ENCODE assay signal across 20 cellular contexts in genomic region chr15:74664670-74665069, GRCh38. TPM values are rescaled to one million over a fixed set of nuclear protein-coding genes. Genes with fewer than 3 reads are reported as not detected.
DNase-seq lines count a peak whose midpoint lies in the region; ATAC-seq, FAIRE-seq and TF ChIP-seq lines count a peak whose summit lies in the region.
"Had no signal": no experiment of that assay in that cellular context is flagged by ENCODE, and none has a peak within 500 bp of the region (broad histone marks: within the 10 kb centered on the region; RNA-seq: fewer than 3 reads in every experiment).

No MANE protein-coding gene starts in this region.

- H3K36me3 ChIP-seq in HEK293 (ENCODE audit: control insufficient read depth in 2 of 2, insufficient read depth in 1 of 2, low read length in 2 of 2) (peaks cover 11 to 15% of the 10 kb centered on the region in 2 experiments), body of pancreas (replicated peaks in 1 of 2; ENCODE audit: insufficient read depth in 1 of 2, low read depth in 2 of 2) (no peaks in the 10 kb centered on the region), liver (ENCODE audit: control insufficient read depth in 4 of 4, insufficient read depth in 3 of 4, low read depth in 1 of 4, low read length in 3 of 4) (peaks cover 0 to 3% (median 0%) of the 10 kb centered on the region in 4 donors), thoracic aorta (peaks cover 3% of the 10 kb centered on the region), pancreas (peaks cover 0 to 3% (median 0%) of the 10 kb centered on the region in 3 donors)

- peak overlapping the region; percentile 48 for H3K27ac ChIP-seq in HEK293 (ENCODE audit: extremely low read depth, low read depth, low read length)
- peak overlapping the region; percentile 12 to 69 (median 56) for H3K27ac ChIP-seq in body of pancreas
- H3K27ac ChIP-seq in liver (ENCODE audit: low read depth in 1 of 2, low read length in 2 of 2) = peak overlapping the region; percentile 62 to 81
- peak overlapping the region; percentile 34 to 39 for H3K27ac ChIP-seq in thoracic aorta
- peak overlapping the region in 2 of 4 donors; percentile 28 to 63 for H3K27ac ChIP-seq in pancreas

- 83 to 86% methylated on average over 2 of the region's 2 CpGs for WGBS in body of pancreas, 2 donors
- 42% methylated on average over 2 of the region's 2 CpGs for WGBS in liver
- whole genome bisulfite sequencing in pancreas, 2 donors = 68 to 74% methylated on average over 2 of the region's 2 CpGs

- H3K4me1 ChIP-seq in HEK293 (ENCODE audit: control insufficient read depth, insufficient read depth, low read length) = peaks cover 26% of the 10 kb centered on the region
- H3K4me1 ChIP-seq in body of pancreas = peaks cover 32% of the 10 kb centered on the region
- H3K4me1 ChIP-seq in liver (ENCODE audit: control insufficient read depth in 4 of 4, insufficient read depth in 4 of 4, low read length in 3 of 4) = peaks cover 2 to 24% (median 16%) of the 10 kb centered on the region in 4 donors
- peaks cover 14 to 34% of the 10 kb centered on the region in 2 donors for H3K4me1 ChIP-seq in thoracic aorta (ENCODE audit: control insufficient read depth in 1 of 2, low read depth in 2 of 2)
- H3K4me1 ChIP-seq in pancreas = peaks cover 16 to 30% (median 23%) of the 10 kb centered on the region in 3 donors
- H3K4me1 ChIP-seq: BE2C had no signal

- ATAC-seq in body of pancreas (no peak), thoracic aorta (ENCODE audit: insufficient number of reproducible peaks, low FRiP score, low read depth) (no peak), pancreas (no peak), GM19035 (IDR thresholded peaks at IDR 0.05; ENCODE audit: unreplicated experiment) (no peak)
- ATAC-seq: activated T-cell treated with anti-CD3 and anti-CD28 coated beads, Interleukin-2, amount 50 U/mL, for 4 hours; natural killer cell had no signal

- FAIRE-seq in pancreas (lab: Jason Lieb, UNC) = no peak
- FAIRE-seq: endometrium, GM18507, TTC549 had no signal

- intact Hi-C loops in body of pancreas (cut with DNase I) = no loop called here
- intact Hi-C loops in pancreas (cut with DNase I) = no loop called here

- H3K27me3 ChIP-seq in body of pancreas (no peaks in the 10 kb centered on the region), liver (ENCODE audit: control insufficient read depth in 4 of 4, insufficient read depth in 4 of 4, low read length in 3 of 4) (no peaks in the 10 kb centered on the region), thoracic aorta (replicated peaks; ENCODE audit: insufficient read depth) (no peaks in the 10 kb centered on the region), pancreas (no peaks in the 10 kb centered on the region)
- H3K27me3 ChIP-seq: BE2C had no signal

- H3K9me3 ChIP-seq in HEK293 (ENCODE audit: control insufficient read depth, insufficient read depth, low read depth, low read length) (no peaks in the 10 kb centered on the region), body of pancreas (no peaks in the 10 kb centered on the region), liver (ENCODE audit: control insufficient read depth in 4 of 4, low read length in 3 of 4) (no peaks in the 10 kb centered on the region), thoracic aorta (no peaks in the 10 kb centered on the region), pancreas (no peaks in the 10 kb centered on the region)
- H3K9me3 ChIP-seq: BE2C, SK-N-SH had no signal

- TF ChIP-seq CTCF in HEK293 (tag by site-specific recombination; IDR thresholded peaks at IDR 0.05) = no peak
- no peak for TF ChIP-seq CTCF in body of pancreas (IDR thresholded peaks at IDR 0.05)
- TF ChIP-seq CTCF in liver (IDR thresholded peaks at IDR 0.05; ENCODE audit: low read depth, low read length, missing input control) = no peak
- no peak for TF ChIP-seq CTCF in thoracic aorta (IDR thresholded peaks at IDR 0.05)
- TF ChIP-seq CTCF in pancreas (IDR thresholded peaks at IDR 0.05) = no peak

- DNase-seq in body of pancreas (no peak), thoracic aorta (ENCODE audit: low spot score) (no peak), pancreas (no peak), HK-2 (ENCODE audit: unreplicated experiment) (no peak)
- no peak for DNase-seq in activated CD4-positive, alpha-beta T cell treated with anti-CD3 and anti-CD28 coated beads, Interleukin-2, amount 50 U/mL, for 48 hours
- DNase-seq: activated CD4-positive, alpha-beta T cell treated with anti-CD3 and anti-CD28 coated beads, Interleukin-2, amount 50 U/mL, for 4 hours; activated T-cell treated with anti-CD3 and anti-CD28 coated beads, Interleukin-2, amount 50 U/mL, for 4 hours; BE2C; central memory CD4-positive, alpha-beta T cell; natural killer cell; NCI-H1930; NCI-H524 treated with DMSO at 0.1 percent for 48 hours; OCI-M1; SK-N-SH had no signal

- H3K4me3 ChIP-seq in HEK293 (ENCODE audit: low read depth, low read length) = no peak overlapping the region
- no peak overlapping the region for H3K4me3 ChIP-seq in body of pancreas
- H3K4me3 ChIP-seq in liver (ENCODE audit: low read depth in 1 of 3, low read length in 3 of 3) = no peak overlapping the region
- H3K4me3 ChIP-seq in thoracic aorta = no peak overlapping the region
- H3K4me3 ChIP-seq in pancreas = no peak overlapping the region

- POLR2A ChIA-PET in HEK293 (lab: Yijun Ruan, JAX) = no interaction called here

- peak overlapping the region in 1 of 2 donors; percentile 34 for H3K9ac ChIP-seq in liver (ENCODE audit: low read depth in 1 of 2, low read length in 2 of 2)
- H3K9ac ChIP-seq: SK-N-SH had no signal

- no peak for TF ChIP-seq POLR2A in body of pancreas (IDR thresholded peaks at IDR 0.05)

- no peak for TF ChIP-seq RAD21 in liver (IDR thresholded peaks at IDR 0.05)

- CTCF ChIA-PET in HEK293 (lab: Yijun Ruan, JAX) = interaction anchor here (2.4 to 3.8 kb wide), 2 partner anchors 33 to 105 kb away, joined by 6 to 24 read pairs; no protein-coding TSS in a partner anchor

TF ChIP-seq in HEK293, 187 proteins besides CTCF, POLR2A, EP300 and RAD21 (continues in another document):
- TF ChIP-seq ZBTB26 (tag by site-specific recombination; optimal IDR thresholded peaks at IDR 0.05) (no peak), MYNN (tag by site-specific recombination; IDR thresholded peaks at IDR 0.05; ENCODE audit: borderline replicate concordance) (no peak), ZNF768 (tag by site-specific recombination; IDR thresholded peaks at IDR 0.05) (no peak), ZNF549 (tag by site-specific recombination; IDR thresholded peaks at IDR 0.05) (no peak), SETDB1 (IDR thresholded peaks at IDR 0.05; ENCODE audit: insufficient read length, low read length) (no peak), ZNF146 (tag by site-specific recombination; IDR thresholded peaks at IDR 0.05) (no peak), ZNF624 (tag by site-specific recombination; IDR thresholded peaks at IDR 0.05) (no peak), ZNF214 (tag by site-specific recombination; IDR thresholded peaks at IDR 0.05; ENCODE audit: borderline replicate concordance) (no peak)

TF ChIP-seq in liver, 16 proteins besides CTCF, POLR2A, EP300 and RAD21:
- TF ChIP-seq GABPA (IDR thresholded peaks at IDR 0.05 in 1 of 2, conservative IDR thresholded peaks at IDR 0.05 in 1 of 2) (no peak), SP1 (IDR thresholded peaks at IDR 0.05) (peak; percentile 7)

RNA-seq across cellular contexts. Expression of gene EDC3, which starts 31.2 kb away (rescaled TPM):
- 1 to 10 TPM; 6.7 to 9.2 TPM for total RNA-seq in body of pancreas
- total RNA-seq in liver = 1 to 10 TPM; 7.5 to 9.5 TPM
- 1 to 10 TPM; 5.8 to 7.4 TPM for polyA plus RNA-seq in liver
- 10 to 100 TPM; 11.5 to 16.2 TPM for total RNA-seq in thoracic aorta
- total RNA-seq in pancreas = 10 to 100 TPM in 4 of 6 donors, 1 to 10 TPM in 2; 7.6 to 19.5 (median 11.5) TPM
- 10 to 100 TPM in 1 of 2 donors, 1 to 10 TPM in 1; 9.7 to 12.3 TPM for polyA plus RNA-seq in pancreas

RNA-seq across cellular contexts. Expression of gene CLK3, which starts 49.0 kb away (rescaled TPM):
- 100 to 1,000 TPM in 1 of 2 donors, 10 to 100 TPM in 1; 48.0 to 126 TPM for total RNA-seq in body of pancreas
- 10 to 100 TPM; 35.1 to 66.8 TPM for total RNA-seq in liver
- 10 to 100 TPM; 20.1 to 21.8 TPM for polyA plus RNA-seq in liver
- 100 to 1,000 TPM; 114 to 156 TPM for total RNA-seq in thoracic aorta
- total RNA-seq in pancreas = 10 to 100 TPM; 23.1 to 42.2 (median 28.7) TPM
- polyA plus RNA-seq in pancreas = 10 to 100 TPM; 63.1 to 89.9 TPM
